24 cellular contexts compared by ENCODE assay signal in the genomic region with DNA sequence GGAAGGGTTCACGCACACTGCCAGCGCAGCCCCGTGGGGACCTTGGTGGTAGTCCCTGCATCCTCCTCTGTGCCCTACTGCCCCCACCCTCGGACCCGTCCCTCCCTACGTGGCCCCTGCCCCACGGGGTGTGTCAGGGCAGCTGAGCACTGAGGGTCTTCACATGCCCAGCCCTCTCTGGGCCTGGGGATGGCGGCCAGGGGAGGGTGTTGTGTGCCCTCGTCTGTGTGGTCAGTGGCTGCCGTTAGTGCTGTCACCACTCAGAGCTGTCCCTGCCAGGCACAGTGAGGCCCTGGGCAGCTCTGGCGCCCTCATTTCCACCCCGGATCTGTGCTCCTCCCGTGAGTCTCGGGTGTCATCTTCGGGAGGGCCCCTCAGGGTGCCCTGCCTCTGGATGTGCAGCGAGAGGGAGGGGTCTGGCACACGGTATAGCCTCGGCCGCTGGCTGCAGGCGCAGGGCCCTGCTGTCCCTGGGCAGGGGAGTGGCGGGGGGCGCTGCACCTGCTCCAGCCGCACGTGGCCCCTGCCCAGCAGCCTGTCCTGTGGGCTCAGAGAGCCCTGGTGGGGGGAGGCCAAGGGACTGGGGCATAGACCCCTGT. TPM values are rescaled to one million over a fixed set of nuclear protein-coding genes. Genes with fewer than 3 reads are reported as not detected.
DNase-seq lines count a peak whose midpoint lies in the region; ATAC-seq, FAIRE-seq and TF ChIP-seq lines count a peak whose summit lies in the region.
"Had no signal": no experiment of that assay in that cellular context is flagged by ENCODE, and none has a peak within 500 bp of the region (broad histone marks: within the 10 kb centered on the region; RNA-seq: fewer than 3 reads in every experiment).

No MANE protein-coding gene starts in this region.

- H3K4me1 ChIP-seq in kidney (ENCODE audit: control insufficient read depth in 1 of 2, insufficient read depth in 1 of 2, low read depth in 1 of 2, low read length in 2 of 2) (no peaks in the 10 kb centered on the region), esophagus squamous epithelium (no peaks in the 10 kb centered on the region)

- no peak for FAIRE-seq in kidney (lab: Jason Lieb, UNC)
- FAIRE-seq: GM19239, H1 had no signal

- DNase-seq in Right ventricle myocardium inferior (ENCODE audit: missing footprints) (peak; percentile 40), cardiac septum (ENCODE audit: low spot score) (no peak), RWPE1 (ENCODE audit: low spot score) (no peak), kidney (peak; percentile 58), pons (ENCODE audit: low spot score) (peak; percentile 66), sciatic nerve (ENCODE audit: low spot score) (no peak), esophagus squamous epithelium (lab: John Stamatoyannopoulos, UW) (no peak)
- DNase-seq: AML-193; CD4-positive, alpha-beta T cell; COR-L47; DMS79; MV-4-11; NCI-H1105 treated with DMSO at 0.1 percent for 48 hours; NCI-H2029 treated with DMSO at 0.1 percent for 48 hours; NCI-H226; NCI-H524; NCI-H82 had no signal

- CTCF ChIA-PET in RWPE1 (lab: Yijun Ruan, JAX), result interaction anchor here (0.5 to 1.0 kb wide), 2 partner anchors 11 to 159 kb away, joined by 4 read pairs; no protein-coding TSS in a partner anchor

- TF ChIP-seq POLR2A in esophagus squamous epithelium (IDR thresholded peaks at IDR 0.05), result no peak

- H3K9me3 ChIP-seq in kidney (ENCODE audit: control insufficient read depth in 1 of 2, low read length in 2 of 2) (no peaks in the 10 kb centered on the region), esophagus squamous epithelium (no peaks in the 10 kb centered on the region)
- H3K9me3 ChIP-seq: SJSA1 had no signal

- H3K36me3 ChIP-seq in kidney (ENCODE audit: control insufficient read depth in 1 of 2, insufficient read depth in 2 of 2, low read length in 2 of 2) (peaks cover 0 to 18% of the 10 kb centered on the region in 2 donors), esophagus squamous epithelium (peaks cover 0 to 98% (median 20%) of the 10 kb centered on the region in 3 donors)

- 74 to 87% methylated on average over 3 to 8 of the region's 24 CpGs for WGBS in esophagus squamous epithelium, 2 donors

- TF ChIP-seq CTCF in RWPE1 (conservative IDR thresholded peaks at IDR 0.05; ENCODE audit: low read depth) (no peak), kidney (IDR thresholded peaks at IDR 0.05; ENCODE audit: borderline replicate concordance, extremely low read depth, insufficient read depth) (no peak), esophagus squamous epithelium (IDR thresholded peaks at IDR 0.05) (no peak)

- no peak overlapping the region for H3K9ac ChIP-seq in kidney (ENCODE audit: low read length in 2 of 2)

- POLR2A ChIA-PET in RWPE1 (lab: Yijun Ruan, JAX; ENCODE audit: low non-redundant PET), result no interaction called here

- intact Hi-C loops in Right ventricle myocardium inferior (cut with DNase I), result no loop called here
- intact Hi-C loops in cardiac septum (cut with DNase I), result loop anchor here (10.0 kb wide), 1 partner anchor 45 kb away; no protein-coding TSS in a partner anchor
- intact Hi-C loops in kidney (cut with DNase I), result no loop called here
- intact Hi-C loops in sciatic nerve (cut with DNase I), result no loop called here
- intact Hi-C loops in esophagus squamous epithelium (cut with DNase I), result no loop called here

- no peak overlapping the region for H3K4me3 ChIP-seq in kidney (ENCODE audit: low read length in 2 of 2)
- no peak overlapping the region for H3K4me3 ChIP-seq in esophagus squamous epithelium
- H3K4me3 ChIP-seq: SJSA1 had no signal

- H3K27ac ChIP-seq in RWPE1 (peak overlapping the region; percentile 19), kidney (ENCODE audit: low read depth in 2 of 2, low read length in 2 of 2) (no peak overlapping the region), esophagus squamous epithelium (no peak overlapping the region)
- H3K27ac ChIP-seq: 22Rv1, SJSA1 had no signal

- ATAC-seq in Right ventricle myocardium inferior (no peak), sciatic nerve (no peak), GM19463 (IDR thresholded peaks at IDR 0.05; ENCODE audit: unreplicated experiment) (no peak)
- ATAC-seq: HCT116 had no signal

- H3K27me3 ChIP-seq in esophagus squamous epithelium, result no peaks in the 10 kb centered on the region
- H3K27me3 ChIP-seq: SJSA1 had no signal

RNA-seq across cellular contexts. Expression of a gene that starts 16.0 kb away (rescaled TPM):
- total RNA-seq in Right ventricle myocardium inferior (2.9 TPM), cardiac septum (1.9 TPM), kidney (8.7 TPM), sciatic nerve (9.5 TPM), esophagus squamous epithelium (100 to 1,000 TPM in 3 of 4 donors, 10 to 100 TPM in 1; 72.7 to 186 (median 132) TPM)
- 1.7 TPM for polyA plus RNA-seq in kidney (ENCODE audit: insufficient read depth, low read depth, low replicate concordance)
- polyA plus RNA-seq: IgD-negative memory B cell had no signal

RNA-seq across cellular contexts. Expression of a gene that starts 25.7 kb away (rescaled TPM):
- 64.7 TPM for total RNA-seq in Right ventricle myocardium inferior
- total RNA-seq in cardiac septum, result 60.9 TPM
- 69.4 TPM for total RNA-seq in kidney
- 43.9 TPM for polyA plus RNA-seq in kidney (ENCODE audit: insufficient read depth, low read depth, low replicate concordance)
- 74.0 TPM for total RNA-seq in sciatic nerve
- total RNA-seq in esophagus squamous epithelium, result 10 to 100 TPM; 21.2 to 39.7 (median 34.0) TPM

RNA-seq across cellular contexts. Expression of a gene that starts 57.6 kb away (rescaled TPM):
- total RNA-seq in Right ventricle myocardium inferior, result 775 TPM
- total RNA-seq in cardiac septum, result 804 TPM
- total RNA-seq in kidney, result 526 TPM
- 580 TPM for polyA plus RNA-seq in kidney (ENCODE audit: insufficient read depth, low read depth, low replicate concordance)
- total RNA-seq in sciatic nerve, result 708 TPM
- total RNA-seq in esophagus squamous epithelium, result 100 to 1,000 TPM; 141 to 433 (median 298) TPM

RNA-seq across cellular contexts. Expression of a gene that starts 58.7 kb away (rescaled TPM):
- 1.2 TPM for total RNA-seq in Right ventricle myocardium inferior
- total RNA-seq in cardiac septum, result 1.2 TPM
- 5.1 TPM for total RNA-seq in kidney
- polyA plus RNA-seq in kidney (ENCODE audit: insufficient read depth, low read depth, low replicate concordance), result 0.67 TPM
- total RNA-seq in sciatic nerve, result 3.1 TPM
- total RNA-seq in esophagus squamous epithelium, result 1 to 10 TPM in 3 of 4 donors, under 1 TPM in 1; 0.53 to 4.2 (median 1.9) TPM
- total RNA-seq: H1, SJSA1 had no signal
- polyA plus RNA-seq: H1 had no signal

Comparison
In these comparisons a context has a peak if more than half of its experiments do, and no peak if none do; other contexts are left out.
1. DNase-seq: peak in Right ventricle myocardium inferior (single experiment), kidney (single experiment) and pons (single experiment); none in cardiac septum (single experiment), RWPE1 (single experiment), sciatic nerve (single experiment) and esophagus squamous epithelium (single experiment).